ENCODE assay signal across 25 cellular contexts in the genomic region with DNA sequence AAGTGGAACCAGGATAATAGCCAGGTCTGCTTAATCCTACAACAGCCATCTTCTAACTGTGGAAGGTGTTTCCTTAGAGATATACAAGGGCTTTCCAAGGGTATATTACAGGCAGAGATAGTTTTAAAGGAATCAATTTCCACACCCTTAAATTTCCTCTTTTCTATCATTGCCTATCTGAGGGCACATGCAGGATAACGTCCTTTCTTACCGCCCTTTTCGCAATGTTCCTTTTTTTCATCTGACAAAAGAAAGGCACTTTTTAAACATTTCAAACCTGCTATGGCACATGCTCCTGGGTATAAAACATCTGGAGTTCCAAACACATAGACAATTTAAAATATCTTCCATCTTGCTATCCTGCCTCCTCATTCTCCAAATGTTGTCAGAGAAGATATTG.
"Had no signal": no experiment of that assay in that cellular context is flagged by ENCODE, and none has a peak within 500 bp of the region (broad histone marks: within the 10 kb centered on the region; RNA-seq: fewer than 3 reads in every experiment).

No MANE protein-coding gene starts in this region.

- H3K36me3 Mint-ChIP-seq: activated naive CD8-positive, alpha-beta T cell treated with anti-CD3 and anti-CD28 coated beads, Interleukin-2, amount 10 ng/mL, durations not matched to agents 7 days and 5 days had no signal

- DNase-seq: activated CD4-positive, alpha-beta T cell treated with anti-CD3 and anti-CD28 coated beads for 4 hours; activated CD8-positive, alpha-beta memory T cell treated with anti-CD3 and anti-CD28 coated beads, Interleukin-2, amount 50 U/mL, for 48 hours; activated CD8-positive, alpha-beta T cell treated with anti-CD3 and anti-CD28 coated beads for 36 hours; activated naive CD4-positive, alpha-beta T cell treated with anti-CD3 and anti-CD28 coated beads, Interleukin-2, amount 50 U/mL, for 16 hours; activated naive CD8-positive, alpha-beta T cell treated with anti-CD3 and anti-CD28 coated beads, Interleukin-2, amount 10 ng/mL, durations not matched to agents 7 days and 5 days; activated T-cell treated with anti-CD3 and anti-CD28 coated beads, Interleukin-2, amount 50 U/mL, for 1 hour; adrenal gland; aorta; caudate nucleus; colonic mucosa; MG63; NCI-H1092 treated with DMSO at 0.1 percent for 48 hours; NCI-H1417 treated with DMSO at 0.1 percent for 48 hours; NCI-H1694 treated with DMSO at 0.1 percent for 48 hours; NCI-H2029 treated with DMSO at 0.1 percent for 48 hours; NCI-H510A treated with DMSO at 0.1 percent for 48 hours; NCI-H69; NK-92 treated with Interleukin-12 subunit alpha and Interleukin-12 subunit beta, amount 100 ng/mL, for 24 hours; Peyer's patch; Right ventricle myocardium superior; SJCRH30; SK-N-SH; T-helper 17 cell; T-helper 9 cell had no signal

- H3K4me1 Mint-ChIP-seq: activated naive CD8-positive, alpha-beta T cell treated with anti-CD3 and anti-CD28 coated beads, Interleukin-2, amount 10 ng/mL, durations not matched to agents 7 days and 5 days; T-helper 17 cell had no signal

- H3K4me3 Mint-ChIP-seq: activated CD8-positive, alpha-beta T cell treated with anti-CD3 and anti-CD28 coated beads for 36 hours; activated naive CD8-positive, alpha-beta T cell treated with anti-CD3 and anti-CD28 coated beads, Interleukin-2, amount 10 ng/mL, durations not matched to agents 7 days and 5 days; T-helper 17 cell had no signal

- H3K27ac Mint-ChIP-seq: activated CD8-positive, alpha-beta T cell treated with anti-CD3 and anti-CD28 coated beads for 36 hours; activated naive CD8-positive, alpha-beta T cell treated with anti-CD3 and anti-CD28 coated beads, Interleukin-2, amount 10 ng/mL, durations not matched to agents 7 days and 5 days; T-helper 17 cell had no signal

- H3K9me3 Mint-ChIP-seq: activated CD8-positive, alpha-beta T cell treated with anti-CD3 and anti-CD28 coated beads for 36 hours; activated naive CD8-positive, alpha-beta T cell treated with anti-CD3 and anti-CD28 coated beads, Interleukin-2, amount 10 ng/mL, durations not matched to agents 7 days and 5 days had no signal

- ATAC-seq: activated CD4-positive, CD25-positive, alpha-beta regulatory T cell treated with anti-CD3 and anti-CD28 coated beads, Interleukin-2, amount 50 U/mL, for 24 hours; activated CD8-positive, alpha-beta T cell treated with anti-CD3 and anti-CD28 coated beads for 36 hours; T-helper 17 cell had no signal
